Comparison of ENCODE assay signal across 26 cellular contexts in the genomic region with DNA sequence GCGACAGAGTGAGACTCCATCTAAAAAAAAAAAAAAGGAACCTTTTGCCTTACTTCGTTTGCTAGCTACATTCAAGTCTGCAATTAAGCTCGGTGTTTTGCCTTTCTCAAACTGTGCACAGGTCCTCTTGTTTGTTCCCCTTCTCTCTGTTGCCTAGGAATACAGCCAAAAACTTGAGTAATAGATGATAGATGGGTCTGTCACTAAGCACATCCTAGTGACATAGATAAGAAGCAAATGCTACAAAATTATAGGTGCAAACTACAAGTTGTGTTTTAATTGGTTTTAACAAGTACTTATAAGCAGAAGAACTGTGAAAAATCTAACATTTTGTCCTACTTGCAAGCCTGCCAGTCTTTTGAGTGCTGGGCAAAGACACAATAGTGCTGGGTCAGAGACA.
"Had no signal": no experiment of that assay in that cellular context is flagged by ENCODE, and none has a peak within 500 bp of the region (broad histone marks: within the 10 kb centered on the region; RNA-seq: fewer than 3 reads in every experiment).

No MANE protein-coding gene starts in this region.

- H3K9me3 ChIP-seq: Peyer's patch, SJCRH30 had no signal

- H3K4me1 Mint-ChIP-seq: IgD-negative memory B cell, T-helper 17 cell had no signal

- H3K27ac ChIP-seq: HL-60, PC-9, Peyer's patch, SJCRH30 had no signal

- H3K4me2 ChIP-seq: PC-9 had no signal

- H3K36me3 Mint-ChIP-seq: IgD-negative memory B cell had no signal

- H3K27ac Mint-ChIP-seq: IgD-negative memory B cell, T-helper 17 cell had no signal

- ATAC-seq: Right ventricle myocardium inferior, SK-N-SH treated with all-trans-retinoic acid at 6 μM for 48 hours, T-helper 17 cell had no signal

- H3K4me3 Mint-ChIP-seq: IgD-negative memory B cell, T-helper 17 cell had no signal

- H3K27me3 ChIP-seq: Peyer's patch, SJCRH30 had no signal

- DNase-seq: KBM-7; MV-4-11; NCI-H1048; NCI-H1105; NCI-H1417; NCI-H1436 treated with DMSO at 0.1 percent for 48 hours; NCI-H1694; NCI-H187 treated with DMSO at 0.1 percent for 48 hours; NCI-H2029 treated with DMSO at 0.1 percent for 48 hours; NCI-H2171 treated with DMSO at 0.1 percent for 48 hours; NCI-H226; NCI-H510A treated with DMSO at 0.1 percent for 48 hours; NCI-H526; NCI-H748 treated with DMSO at 0.1 percent for 48 hours; NK-92 treated with Interleukin-12 subunit alpha and Interleukin-12 subunit beta, amount 100 ng/mL, for 24 hours; OCI-M1; PC-9; Peyer's patch; SHP77 treated with DMSO at 0.1 percent for 48 hours; SJCRH30; T-helper 1 cell; T-helper 17 cell had no signal

- H2AFZ ChIP-seq: PC-9 had no signal
